ENCODE assay signal across 13 cellular contexts in genomic region chr13:101115762-101116161, GRCh38.
A peak's percentile ranks its signal among the peaks of the same experiment; 100 is the strongest.
DNase-seq lines count a peak whose midpoint lies in the region; ATAC-seq, FAIRE-seq and TF ChIP-seq lines count a peak whose summit lies in the region.
"Had no signal": no experiment of that assay in that cellular context is flagged by ENCODE, and none has a peak within 500 bp of the region (broad histone marks: within the 10 kb centered on the region; RNA-seq: fewer than 3 reads in every experiment).

No MANE protein-coding gene starts in this region.

- H2AFZ ChIP-seq in astrocyte (ENCODE audit: low read depth, low read length), result no peak overlapping the region

- H3K27me3 ChIP-seq in astrocyte (ENCODE audit: insufficient read depth, low read length), result no peaks in the 10 kb centered on the region
- H3K27me3 ChIP-seq: colonic mucosa had no signal

- no peaks in the 10 kb centered on the region for H3K9me3 ChIP-seq in astrocyte (ENCODE audit: insufficient read depth, low read depth, low read length)
- H3K9me3 ChIP-seq: colonic mucosa had no signal

- no peaks in the 10 kb centered on the region for H3K36me3 ChIP-seq in astrocyte (ENCODE audit: insufficient read depth, low read length)
- H3K36me3 ChIP-seq: colonic mucosa had no signal

- no peak overlapping the region for H3K4me3 Mint-ChIP-seq in astrocyte (ENCODE audit: unreplicated experiment)
- H3K4me3 Mint-ChIP-seq: B cell; T-helper 2 cell treated with Interferon-gamma antibody and Interleukin-4, amounts not matched to agents 5 μg/mL and 100 μg/mL, for 36 hours had no signal

- no peaks in the 10 kb centered on the region for H3K4me1 ChIP-seq in astrocyte (ENCODE audit: insufficient read depth, low read length)
- H3K4me1 ChIP-seq: colonic mucosa had no signal

- no peaks in the 10 kb centered on the region for H3K27me3 Mint-ChIP-seq in astrocyte (ENCODE audit: low read depth, unreplicated experiment)

- no peak overlapping the region for H3K4me3 ChIP-seq in astrocyte (ENCODE audit: insufficient read depth, low read depth, low read length)
- H3K4me3 ChIP-seq: colonic mucosa had no signal

- peak; percentile 23 for TF ChIP-seq CTCF in astrocyte (IDR thresholded peaks at IDR 0.05; ENCODE audit: insufficient read depth, low read depth, low read length)

- no peaks in the 10 kb centered on the region for H3K36me3 Mint-ChIP-seq in astrocyte (ENCODE audit: low read depth, unreplicated experiment)

- ATAC-seq in GM21360 (IDR thresholded peaks at IDR 0.05; ENCODE audit: unreplicated experiment), result no peak

- no peak overlapping the region for H3K9ac ChIP-seq in astrocyte (ENCODE audit: low read length)

- no peak overlapping the region for H3K4me2 ChIP-seq in astrocyte (ENCODE audit: low read length)

- H3K79me2 ChIP-seq in astrocyte (ENCODE audit: insufficient read depth, low read length), result no peaks in the 10 kb centered on the region

- H4K20me1 ChIP-seq in astrocyte (ENCODE audit: insufficient read depth, low read length), result no peaks in the 10 kb centered on the region

- DNase-seq in HT1080 (ENCODE audit: low read depth) (peak; percentile 52), astrocyte (ENCODE audit: low read depth) (no peak), iPS DF 4.7 (ENCODE audit: extremely low read depth, low spot score) (peak; percentile 71), UCSD-AML1 (lab: John Stamatoyannopoulos, UW; ENCODE audit: unreplicated experiment) (no peak), NCI-H128 (lab: John Stamatoyannopoulos, UW; ENCODE audit: unreplicated experiment) (no peak)
- DNase-seq in stimulated activated CD4-positive, alpha-beta T cell treated with anti-CD3 and anti-CD28 coated beads, Interleukin-4, amount 100 ng/mL, for 4 hours, result no peak
- DNase-seq: colonic mucosa, hypothalamus, NCI-H524 treated with DMSO at 0.1 percent for 48 hours had no signal

- no peaks in the 10 kb centered on the region for H3K9me3 Mint-ChIP-seq in astrocyte (ENCODE audit: unreplicated experiment)
- H3K9me3 Mint-ChIP-seq: T-helper 2 cell treated with Interferon-gamma antibody and Interleukin-4, amounts not matched to agents 5 μg/mL and 100 μg/mL, for 36 hours had no signal

- no peak overlapping the region for H3K27ac Mint-ChIP-seq in astrocyte (ENCODE audit: unreplicated experiment)
- H3K27ac Mint-ChIP-seq: B cell; T-helper 2 cell treated with Interferon-gamma antibody and Interleukin-4, amounts not matched to agents 5 μg/mL and 100 μg/mL, for 36 hours had no signal

- no peak overlapping the region for H3K27ac ChIP-seq in astrocyte (ENCODE audit: low read depth, low read length)
- H3K27ac ChIP-seq: colonic mucosa had no signal

- FAIRE-seq in A204.1 (lab: Jason Lieb, UNC), result peak; percentile 64
- no peak for FAIRE-seq in astrocyte (lab: Jason Lieb, UNC)

- H3K4me1 Mint-ChIP-seq in astrocyte (ENCODE audit: low read depth, unreplicated experiment), result no peaks in the 10 kb centered on the region
- H3K4me1 Mint-ChIP-seq: B cell had no signal

Comparison
In these comparisons a context has a peak if more than half of its experiments do, and no peak if none do; other contexts are left out.
1. DNase-seq: peak in HT1080 (single experiment) and iPS DF 4.7 (single experiment); none in astrocyte (single experiment), stimulated activated CD4-positive, alpha-beta T cell treated with anti-CD3 and anti-CD28 coated beads, Interleukin-4, amount 100 ng/mL, for 4 hours (0 of 2), UCSD-AML1 (single experiment) and NCI-H128 (single experiment).